ENCODE assay signal across 15 cellular contexts in the genomic region with DNA sequence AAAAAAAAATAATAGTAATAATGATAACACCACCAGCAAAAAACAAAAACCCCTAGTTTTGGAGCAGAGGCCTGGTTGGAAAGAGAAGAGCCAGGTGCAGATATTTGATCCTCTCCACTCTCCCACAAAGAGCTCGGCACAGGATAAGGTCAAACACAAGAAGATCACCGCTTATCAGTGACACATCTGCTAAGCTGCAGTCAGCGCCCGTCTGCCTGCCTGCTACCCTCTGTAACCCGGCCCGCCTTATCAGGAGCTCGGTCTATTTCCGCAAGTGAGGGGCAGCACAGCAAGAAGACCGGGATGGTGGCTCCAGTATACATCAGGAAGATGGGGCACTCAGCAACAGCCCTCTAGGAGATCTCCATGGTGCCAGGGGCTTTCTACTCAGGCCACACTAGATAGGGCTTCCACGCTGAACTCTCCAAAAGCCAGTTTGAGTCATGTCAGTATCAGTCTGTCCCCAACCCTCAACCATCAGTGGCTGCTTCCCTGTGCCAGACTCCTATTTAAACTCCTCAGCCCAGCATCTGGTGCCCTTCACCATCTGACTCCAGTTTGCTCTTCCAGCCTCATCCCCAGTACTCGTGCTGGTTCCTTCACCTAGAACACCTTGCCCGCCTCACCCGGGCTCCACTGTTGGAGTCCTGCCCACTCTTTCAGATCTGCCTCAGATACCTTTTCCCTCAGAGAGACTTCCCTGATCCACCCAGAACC.
DNase-seq lines count a peak whose midpoint lies in the region; TF ChIP-seq lines count a peak whose summit lies in the region.
"Had no signal": no experiment of that assay in that cellular context is flagged by ENCODE, and none has a peak within 500 bp of the region (broad histone marks: within the 10 kb centered on the region; RNA-seq: fewer than 3 reads in every experiment).

No MANE protein-coding gene starts in this region.

- TF ChIP-seq CTCF in HEK293 (tag by site-specific recombination; IDR thresholded peaks at IDR 0.05): no peak
- no peak for TF ChIP-seq CTCF in brain (conservative IDR thresholded peaks at IDR 0.05)
- TF ChIP-seq CTCF in prostate gland (IDR thresholded peaks at IDR 0.05): no peak

- peaks cover 7% of the 10 kb centered on the region for H3K4me1 ChIP-seq in HEK293 (ENCODE audit: control insufficient read depth, insufficient read depth, low read length)
- peaks cover 3% of the 10 kb centered on the region for H3K4me1 ChIP-seq in prostate gland (replicated peaks)
- no peaks in the 10 kb centered on the region for H3K4me1 ChIP-seq in HAP-1

- POLR2A ChIA-PET in HEK293 (lab: Yijun Ruan, JAX): interaction anchor here (0.6 to 1.4 kb wide), 3 partner anchors 67 to 1003 kb away, joined by 3 to 5 read pairs (median 4); partner anchors contain the start of gene PPP1CB

- DNase-seq in NCI-H2196 (lab: John Stamatoyannopoulos, UW; ENCODE audit: unreplicated experiment) (peak; percentile 76), prostate gland (ENCODE audit: low spot score) (no peak), Ammon's horn (ENCODE audit: low spot score) (no peak), HAP-1 (ENCODE audit: low spot score in 2 of 2) (no peak), NCI-H1105 (lab: John Stamatoyannopoulos, UW) (no peak)
- DNase-seq: activated CD4-positive, alpha-beta T cell treated with anti-CD3 and anti-CD28 coated beads, Interleukin-2, amount 10 ng/mL, durations not matched to agents 24 days and 14 days; activated naive CD4-positive, alpha-beta T cell treated with anti-CD3 and anti-CD28 coated beads for 36 hours; Calu3; NCI-H748 treated with DMSO at 0.1 percent for 48 hours; stimulated activated naive B cell treated with anti-CD40 and anti-IgM and Interleukin-4, amounts not matched to agents 10 μg/mL and 1 μg/mL and 100 μg/mL, for 72 hours had no signal

- H3K9me3 Mint-ChIP-seq in brain: peaks cover 0 to 12% (median 0%) of the 10 kb centered on the region in 5 experiments
- H3K9me3 Mint-ChIP-seq: activated naive CD4-positive, alpha-beta T cell treated with anti-CD3 and anti-CD28 coated beads for 36 hours had no signal

- no peaks in the 10 kb centered on the region for H3K27me3 Mint-ChIP-seq in brain
- H3K27me3 Mint-ChIP-seq: activated CD4-positive, alpha-beta T cell treated with anti-CD3 and anti-CD28 coated beads, Interleukin-2, amount 10 ng/mL, durations not matched to agents 24 days and 14 days had no signal

- no peaks in the 10 kb centered on the region for H3K27me3 ChIP-seq in prostate gland (replicated peaks; ENCODE audit: insufficient read depth)
- H3K27me3 ChIP-seq in HAP-1 (ENCODE audit: low read depth): no peaks in the 10 kb centered on the region
- H3K27me3 ChIP-seq: neutrophil had no signal

- CTCF ChIA-PET in HEK293 (lab: Yijun Ruan, JAX): interaction anchor here (0.7 to 2.5 kb wide), 3 partner anchors 29 to 90 kb away, joined by 3 to 12 read pairs (median 4); no protein-coding TSS in a partner anchor

- H3K36me3 ChIP-seq in HEK293 (ENCODE audit: control insufficient read depth in 2 of 2, insufficient read depth in 1 of 2, low read length in 2 of 2) (no peaks in the 10 kb centered on the region), prostate gland (no peaks in the 10 kb centered on the region), HAP-1 (replicated peaks) (no peaks in the 10 kb centered on the region)
- H3K36me3 ChIP-seq: neutrophil had no signal

- WGBS in prostate gland: 74% methylated on average over 13 of the region's 13 CpGs

- H3K4me1 Mint-ChIP-seq in brain: peaks cover 64% of the 10 kb centered on the region

- intact Hi-C loops in prostate gland (cut with DNase I): no loop called here

- in situ Hi-C loops in HAP-1 (cut with MboI; ENCODE audit: low sequenced_read_pairs): no loop called here

- H3K36me3 Mint-ChIP-seq in brain: no peaks in the 10 kb centered on the region
- H3K36me3 Mint-ChIP-seq: stimulated activated naive B cell treated with anti-CD40 and anti-IgM and Interleukin-4, amounts not matched to agents 10 μg/mL and 1 μg/mL and 100 μg/mL, for 72 hours had no signal

- no peak for TF ChIP-seq POLR2A in prostate gland (IDR thresholded peaks at IDR 0.05)

- H3K9me3 ChIP-seq in HEK293 (ENCODE audit: control insufficient read depth, insufficient read depth, low read depth, low read length) (no peaks in the 10 kb centered on the region), prostate gland (no peaks in the 10 kb centered on the region), HAP-1 (no peaks in the 10 kb centered on the region)
- H3K9me3 ChIP-seq: neutrophil had no signal

- no peak overlapping the region for H3K4me3 Mint-ChIP-seq in brain
- H3K4me3 Mint-ChIP-seq: activated CD4-positive, alpha-beta T cell treated with anti-CD3 and anti-CD28 coated beads, Interleukin-2, amount 10 ng/mL, durations not matched to agents 24 days and 14 days; activated naive CD4-positive, alpha-beta T cell treated with anti-CD3 and anti-CD28 coated beads for 36 hours; dendritic cell treated with granulocyte-macrophage colony-stimulating factor and Interleukin-4, amounts not matched to agents 40 ng/mL and 50 ng/mL, for 4 days; stimulated activated naive B cell treated with anti-CD40 and anti-IgM and Interleukin-4, amounts not matched to agents 10 μg/mL and 1 μg/mL and 100 μg/mL, for 72 hours had no signal

- H3K27ac Mint-ChIP-seq in brain: peak overlapping the region in 3 of 5 experiments; percentile 17 to 84 (median 80)
- H3K27ac Mint-ChIP-seq: activated CD4-positive, alpha-beta T cell treated with anti-CD3 and anti-CD28 coated beads, Interleukin-2, amount 10 ng/mL, durations not matched to agents 24 days and 14 days; activated naive CD4-positive, alpha-beta T cell treated with anti-CD3 and anti-CD28 coated beads for 36 hours; dendritic cell treated with granulocyte-macrophage colony-stimulating factor and Interleukin-4, amounts not matched to agents 40 ng/mL and 50 ng/mL, for 4 days; stimulated activated naive B cell treated with anti-CD40 and anti-IgM and Interleukin-4, amounts not matched to agents 10 μg/mL and 1 μg/mL and 100 μg/mL, for 72 hours had no signal

- H3K27ac ChIP-seq in HEK293 (ENCODE audit: extremely low read depth, low read depth, low read length) (no peak overlapping the region), prostate gland (peak overlapping the region; percentile 28 to 46)
- H3K27ac ChIP-seq: KMS-11, neutrophil had no signal

- H3K4me3 ChIP-seq in HEK293 (ENCODE audit: low read depth, low read length) (no peak overlapping the region), prostate gland (no peak overlapping the region), HAP-1 (no peak overlapping the region)

TF ChIP-seq in HEK293, 187 proteins besides CTCF, POLR2A, EP300 and RAD21:
- TF ChIP-seq KLF16 (tag by site-specific recombination; IDR thresholded peaks at IDR 0.05): no peak
- no peak for TF ChIP-seq ZNF624 (tag by site-specific recombination; IDR thresholded peaks at IDR 0.05)
- TF ChIP-seq ZNF146 (tag by site-specific recombination; IDR thresholded peaks at IDR 0.05): no peak
- TF ChIP-seq ZFP3 (tag by site-specific recombination; IDR thresholded peaks at IDR 0.05; ENCODE audit: low read depth): peak; percentile 72; the same call in 1 of the 2 replicates
- no peak for TF ChIP-seq ZNF324 (tag by site-specific recombination; IDR thresholded peaks at IDR 0.05)
- no peak for TF ChIP-seq ZNF677 (tag by site-specific recombination; IDR thresholded peaks at IDR 0.05)
- no peak for TF ChIP-seq SP7 (tag by site-specific recombination; IDR thresholded peaks at IDR 0.05)
- no peak for TF ChIP-seq WT1 (tag by site-specific recombination; IDR thresholded peaks at IDR 0.05)
